ENCODE assay signal across 33 cellular contexts in the genomic region with DNA sequence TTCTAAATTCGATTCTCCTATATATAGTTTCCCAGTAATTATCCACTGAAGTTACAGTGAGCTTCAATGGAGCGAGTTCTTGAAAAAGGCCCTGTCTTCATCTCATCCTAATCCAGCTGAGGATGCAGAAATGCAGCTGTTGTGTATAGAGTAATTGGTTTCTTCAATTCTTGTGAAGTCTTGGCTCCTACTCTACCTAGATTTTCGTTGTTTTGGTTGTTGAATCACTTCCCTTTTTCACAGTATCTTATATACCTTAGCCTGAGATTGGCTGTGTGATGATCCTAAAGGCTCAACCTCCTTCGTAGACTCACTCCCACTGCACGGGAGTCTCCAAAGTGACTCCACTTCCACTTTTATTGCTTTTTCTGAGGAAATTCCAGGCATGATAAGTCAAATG.
"Had no signal": no experiment of that assay in that cellular context is flagged by ENCODE, and none has a peak within 500 bp of the region (broad histone marks: within the 10 kb centered on the region; RNA-seq: fewer than 3 reads in every experiment).

No MANE protein-coding gene starts in this region.

- H3K4me1 ChIP-seq: adrenal gland, breast epithelium, colonic mucosa, esophagus squamous epithelium, gastroesophageal sphincter had no signal

- H3K4me3 Mint-ChIP-seq: activated CD4-positive, alpha-beta memory T cell treated with anti-CD3 and anti-CD28 coated beads for 36 hours; activated CD4-positive, alpha-beta T cell treated with anti-CD3 and anti-CD28 coated beads for 36 hours; activated CD4-positive, alpha-beta T cell treated with anti-CD3 and anti-CD28 coated beads, Interleukin-2, amount 10 ng/mL, durations not matched to agents 24 days and 14 days; activated CD8-positive, alpha-beta memory T cell treated with anti-CD3 and anti-CD28 coated beads, Interleukin-2, amount 10 ng/mL, durations not matched to agents 7 days and 5 days; activated CD8-positive, alpha-beta T cell treated with anti-CD3 and anti-CD28 coated beads, Interleukin-2, amount 10 ng/mL, durations not matched to agents 7 days and 5 days; activated naive CD4-positive, alpha-beta T cell treated with anti-CD3 and anti-CD28 coated beads for 36 hours; activated naive CD4-positive, alpha-beta T cell treated with anti-CD3 and anti-CD28 coated beads, Interleukin-2, amount 50 U/mL, for 24 hours; activated naive CD8-positive, alpha-beta T cell treated with anti-CD3 and anti-CD28 coated beads for 36 hours; activated naive CD8-positive, alpha-beta T cell treated with anti-CD3 and anti-CD28 coated beads, Interleukin-2, amount 50 U/mL, for 24 hours; activated T-cell treated with anti-CD3 and anti-CD28 coated beads, Interleukin-2, amount 50 U/mL, for 24 hours; activated T-helper 17 cell treated with anti-CD3 and anti-CD28 coated beads, Interleukin-2, amount 50 U/mL, for 72 hours; brain had no signal

- H3K4me1 Mint-ChIP-seq: activated CD4-positive, alpha-beta T cell treated with anti-CD3 and anti-CD28 coated beads for 36 hours; activated CD4-positive, alpha-beta T cell treated with anti-CD3 and anti-CD28 coated beads, Interleukin-2, amount 10 ng/mL, durations not matched to agents 24 days and 14 days; activated CD8-positive, alpha-beta memory T cell treated with anti-CD3 and anti-CD28 coated beads, Interleukin-2, amount 10 ng/mL, durations not matched to agents 7 days and 5 days; activated naive CD4-positive, alpha-beta T cell treated with anti-CD3 and anti-CD28 coated beads, Interleukin-2, amount 50 U/mL, for 24 hours; activated naive CD8-positive, alpha-beta T cell treated with anti-CD3 and anti-CD28 coated beads for 36 hours; activated naive CD8-positive, alpha-beta T cell treated with anti-CD3 and anti-CD28 coated beads, Interleukin-2, amount 50 U/mL, for 24 hours; activated T-helper 17 cell treated with anti-CD3 and anti-CD28 coated beads, Interleukin-2, amount 50 U/mL, for 72 hours had no signal

- H3K27me3 Mint-ChIP-seq: activated CD4-positive, alpha-beta memory T cell treated with anti-CD3 and anti-CD28 coated beads for 36 hours; activated CD8-positive, alpha-beta memory T cell treated with anti-CD3 and anti-CD28 coated beads, Interleukin-2, amount 10 ng/mL, durations not matched to agents 7 days and 5 days; activated naive CD8-positive, alpha-beta T cell treated with anti-CD3 and anti-CD28 coated beads for 36 hours; activated naive CD8-positive, alpha-beta T cell treated with anti-CD3 and anti-CD28 coated beads, Interleukin-2, amount 50 U/mL, for 24 hours; activated T-cell treated with anti-CD3 and anti-CD28 coated beads, Interleukin-2, amount 50 U/mL, for 24 hours; activated T-helper 17 cell treated with anti-CD3 and anti-CD28 coated beads, Interleukin-2, amount 50 U/mL, for 72 hours; brain had no signal

- H3K27ac ChIP-seq: adrenal gland, breast epithelium, cardiac muscle cell, colonic mucosa, epithelial cell of prostate, esophagus squamous epithelium, gastroesophageal sphincter, heart right ventricle, hepatocyte had no signal

- ATAC-seq: activated CD4-positive, alpha-beta T cell treated with anti-CD3 and anti-CD28 coated beads for 36 hours; activated CD8-positive, alpha-beta memory T cell treated with anti-CD3 and anti-CD28 coated beads, Interleukin-2, amount 10 ng/mL, durations not matched to agents 7 days and 5 days; activated CD8-positive, alpha-beta T cell treated with anti-CD3 and anti-CD28 coated beads, Interleukin-2, amount 10 ng/mL, durations not matched to agents 7 days and 5 days; activated naive CD8-positive, alpha-beta T cell treated with anti-CD3 and anti-CD28 coated beads, Interleukin-2, amount 50 U/mL, for 24 hours; activated T-helper 17 cell treated with anti-CD3 and anti-CD28 coated beads, Interleukin-2, amount 50 U/mL, for 72 hours; gastroesophageal sphincter; heart right ventricle had no signal

- H3K4me3 ChIP-seq: adrenal gland, breast epithelium, cardiac muscle cell, colonic mucosa, esophagus squamous epithelium, gastroesophageal sphincter, heart right ventricle, hepatocyte had no signal

- H3K9me3 Mint-ChIP-seq: activated T-helper 17 cell treated with anti-CD3 and anti-CD28 coated beads, Interleukin-2, amount 50 U/mL, for 72 hours had no signal

- DNase-seq: activated CD4-positive, alpha-beta memory T cell treated with anti-CD3 and anti-CD28 coated beads for 36 hours; activated CD4-positive, alpha-beta T cell treated with anti-CD3 and anti-CD28 coated beads for 36 hours; activated CD4-positive, alpha-beta T cell treated with anti-CD3 and anti-CD28 coated beads, Interleukin-2, amount 10 ng/mL, durations not matched to agents 24 days and 14 days; activated CD4-positive, CD25-positive, alpha-beta regulatory T cell; activated CD4-positive, CD25-positive, alpha-beta regulatory T cell treated with anti-CD3 and anti-CD28 coated beads, Interleukin-2, amount 50 U/mL, for 72 hours; activated CD8-positive, alpha-beta memory T cell treated with anti-CD3 and anti-CD28 coated beads, Interleukin-2, amount 10 ng/mL, durations not matched to agents 7 days and 5 days; activated CD8-positive, alpha-beta memory T cell treated with anti-CD3 and anti-CD28 coated beads, Interleukin-2, amount 50 U/mL, for 4 hours; activated CD8-positive, alpha-beta T cell treated with anti-CD3 and anti-CD28 coated beads, Interleukin-2, amount 10 ng/mL, durations not matched to agents 7 days and 5 days; activated effector memory CD4-positive, alpha-beta T cell treated with Interleukin-2 at 50 U/mL for 16 hours; activated gamma-delta T cell treated with Interleukin-2 at 50 U/mL for 16 hours; activated naive CD4-positive, alpha-beta T cell treated with anti-CD3 and anti-CD28 coated beads for 36 hours; activated naive CD8-positive, alpha-beta T cell treated with anti-CD3 and anti-CD28 coated beads for 36 hours; activated naive CD8-positive, alpha-beta T cell treated with anti-CD3 and anti-CD28 coated beads, Interleukin-2, amount 50 U/mL, for 24 hours; activated T-cell treated with anti-CD3 and anti-CD28 coated beads for 4 hours; activated T-cell treated with anti-CD3 and anti-CD28 coated beads, Interleukin-2, amount 50 U/mL, for 24 hours; adrenal gland; amygdala; aorta; central memory CD4-positive, alpha-beta T cell; cerebellar nuclear complex; colonic mucosa; effector CD8-positive, alpha-beta T cell; esophagus squamous epithelium; foreskin melanocyte; heart right ventricle had no signal

- H3K36me3 ChIP-seq: adrenal gland, breast epithelium, cardiac muscle cell, colonic mucosa, esophagus squamous epithelium, gastroesophageal sphincter, heart right ventricle had no signal

- H3K27me3 ChIP-seq: adrenal gland, breast epithelium, cardiac muscle cell, colonic mucosa, esophagus squamous epithelium, gastroesophageal sphincter, heart right ventricle, hepatocyte had no signal

- H3K27ac Mint-ChIP-seq: activated CD4-positive, alpha-beta memory T cell treated with anti-CD3 and anti-CD28 coated beads for 36 hours; activated CD4-positive, alpha-beta T cell treated with anti-CD3 and anti-CD28 coated beads for 36 hours; activated CD4-positive, alpha-beta T cell treated with anti-CD3 and anti-CD28 coated beads, Interleukin-2, amount 10 ng/mL, durations not matched to agents 24 days and 14 days; activated CD8-positive, alpha-beta memory T cell treated with anti-CD3 and anti-CD28 coated beads, Interleukin-2, amount 10 ng/mL, durations not matched to agents 7 days and 5 days; activated CD8-positive, alpha-beta T cell treated with anti-CD3 and anti-CD28 coated beads, Interleukin-2, amount 10 ng/mL, durations not matched to agents 7 days and 5 days; activated naive CD4-positive, alpha-beta T cell treated with anti-CD3 and anti-CD28 coated beads for 36 hours; activated naive CD4-positive, alpha-beta T cell treated with anti-CD3 and anti-CD28 coated beads, Interleukin-2, amount 50 U/mL, for 24 hours; activated naive CD8-positive, alpha-beta T cell treated with anti-CD3 and anti-CD28 coated beads for 36 hours; activated naive CD8-positive, alpha-beta T cell treated with anti-CD3 and anti-CD28 coated beads, Interleukin-2, amount 50 U/mL, for 24 hours; activated T-cell treated with anti-CD3 and anti-CD28 coated beads, Interleukin-2, amount 50 U/mL, for 24 hours; activated T-helper 17 cell treated with anti-CD3 and anti-CD28 coated beads, Interleukin-2, amount 50 U/mL, for 72 hours had no signal

- H3K9me3 ChIP-seq: adrenal gland, colonic mucosa, esophagus squamous epithelium had no signal
